8 cellular contexts compared by ENCODE assay signal in genomic region chr1:22039594-22040347, GRCh38. TPM values are rescaled to one million over a fixed set of nuclear protein-coding genes. Genes with fewer than 3 reads are reported as not detected.
DNase-seq lines count a peak whose midpoint lies in the region; ATAC-seq lines count a peak whose summit lies in the region.

No MANE protein-coding gene starts in this region.

- H2AFZ ChIP-seq in Karpas-422 (ENCODE audit: low read length): peak overlapping the region; percentile 82

- no peak overlapping the region for H3K9ac ChIP-seq in Karpas-422 (ENCODE audit: low read length)

- no peaks in the 10 kb centered on the region for H3K27me3 ChIP-seq in Karpas-422 (ENCODE audit: low read length)

- H4K20me1 ChIP-seq in Karpas-422 (ENCODE audit: insufficient read depth, low read depth, low read length): no peaks in the 10 kb centered on the region

- peaks cover 9% of the 10 kb centered on the region for H3K4me1 ChIP-seq in Karpas-422 (ENCODE audit: low read length)

- DNase-seq in GDM1 (lab: John Stamatoyannopoulos, UW) (peak; percentile 95), Karpas-422 (peak; percentile 81), T follicular helper cell (ENCODE audit: low read depth) (peak; percentile 88), left colon (peak; percentile 80 to 86), G401 (ENCODE audit: low spot score) (no peak)
- DNase-seq in activated naive CD8-positive, alpha-beta T cell treated with anti-CD3 and anti-CD28 coated beads, Interleukin-2, amount 50 U/mL, for 16 hours (ENCODE audit: low read depth, low spot score): peak; percentile 44
- DNase-seq in stimulated activated CD8-positive, alpha-beta memory T cell treated with anti-CD3 and anti-CD28 coated beads, Interleukin-15, amount 100 ng/mL, for 24 hours (ENCODE audit: low read depth): peak; percentile 40

- H3K4me3 ChIP-seq in Karpas-422 (ENCODE audit: low read length): no peak overlapping the region; the same call in 1 of the 2 replicates

- H3K27ac ChIP-seq in Karpas-422 (ENCODE audit: low read length): no peak overlapping the region

- H3K9me3 ChIP-seq in Karpas-422 (ENCODE audit: low read length): no peaks in the 10 kb centered on the region

- ATAC-seq in GM21717 (IDR thresholded peaks at IDR 0.05; ENCODE audit: unreplicated experiment): peak; percentile 96
- peak; percentile 95 for ATAC-seq in left colon

- H3K79me2 ChIP-seq in Karpas-422 (ENCODE audit: low read length): no peaks in the 10 kb centered on the region

- intact Hi-C loops in left colon (cut with DNase I, micrococcal nuclease): no loop called here

- H3K4me2 ChIP-seq in Karpas-422 (ENCODE audit: low read depth, low read length, poor library complexity, severe bottlenecking): peak overlapping the region; percentile 27

- H3K9me2 ChIP-seq in Karpas-422 (replicated peaks; ENCODE audit: insufficient read depth, low read length): no peaks in the 10 kb centered on the region

- H3K36me3 ChIP-seq in Karpas-422 (ENCODE audit: insufficient read depth, low read length): no peaks in the 10 kb centered on the region

- in situ Hi-C loops in G401 (cut with HindIII; ENCODE audit: low sequenced_read_pairs): no loop called here

RNA-seq across cellular contexts. Expression of gene CDC42, which starts 12.7 kb away (rescaled TPM):
- total RNA-seq in Karpas-422 (2014; rRNA removed; shearing (Covaris generic); ENCODE audit: low replicate concordance): 120 and 223 TPM in 2 replicates
- total RNA-seq in left colon: 100 to 1,000 TPM; 269 to 323 TPM
- total RNA-seq in G401 (2014; rRNA removed; shearing (Covaris generic)): 320 and 358 TPM in 2 replicates

RNA-seq across cellular contexts. Expression of gene CELA3A, which starts 38.3 kb away (rescaled TPM):
- not detected in 2 replicates for total RNA-seq in Karpas-422 (2014; rRNA removed; shearing (Covaris generic); ENCODE audit: low replicate concordance)
- total RNA-seq in left colon: 1 to 10 TPM; 1.1 to 2.1 TPM
- not detected in 2 replicates for total RNA-seq in G401 (2014; rRNA removed; shearing (Covaris generic))
